In the genomic region with DNA sequence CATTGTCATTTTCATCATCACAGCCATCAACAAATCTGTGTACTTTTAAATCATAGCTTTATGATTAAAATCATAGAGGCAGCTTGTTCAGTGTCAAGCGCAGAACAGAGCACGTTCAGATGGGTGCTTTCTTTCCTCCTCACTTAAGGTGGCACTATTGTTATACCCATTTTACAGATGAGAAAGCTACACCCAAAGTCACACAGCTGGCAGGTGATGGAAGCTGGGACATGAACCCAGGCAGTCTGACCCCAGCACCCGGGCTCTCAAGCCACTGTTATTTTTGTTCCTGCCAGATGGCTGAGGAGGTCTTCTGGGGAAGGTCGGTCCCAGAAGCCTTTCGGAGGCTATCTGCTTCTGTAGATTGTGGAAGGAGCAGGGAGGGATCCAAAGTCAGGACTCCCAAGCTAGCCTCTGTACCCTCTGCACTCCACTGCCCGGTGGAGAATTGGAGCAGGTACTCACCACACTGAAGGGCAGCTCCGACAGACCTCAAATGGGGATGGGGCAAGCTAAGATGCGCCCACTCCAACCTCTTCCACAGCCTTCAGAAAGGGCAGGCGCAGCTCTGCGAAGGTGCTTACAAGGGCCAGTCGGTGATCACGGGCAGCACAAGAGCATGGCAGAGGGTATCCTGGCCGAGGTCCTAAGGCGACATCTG, we compare ENCODE assay signal across 1 cellular context.
TF ChIP-seq lines count a peak whose summit lies in the region.

No MANE protein-coding gene starts in this region.

TF ChIP-seq in HCT116, 20 proteins besides CTCF, POLR2A, EP300 and RAD21:
- TF ChIP-seq CEBPB (IDR thresholded peaks at IDR 0.05; ENCODE audit: low read depth) (no peak), SIN3A (IDR thresholded peaks at IDR 0.05; ENCODE audit: low read depth) (no peak), EZH2 (IDR thresholded peaks at IDR 0.05) (no peak), ZNF274 (IDR thresholded peaks at IDR 0.05; ENCODE audit: low read depth, low read length) (no peak), EZH2phosphoT487 (IDR thresholded peaks at IDR 0.05; ENCODE audit: borderline replicate concordance) (no peak)
